25 cellular contexts compared by ENCODE assay signal in the genomic region with DNA sequence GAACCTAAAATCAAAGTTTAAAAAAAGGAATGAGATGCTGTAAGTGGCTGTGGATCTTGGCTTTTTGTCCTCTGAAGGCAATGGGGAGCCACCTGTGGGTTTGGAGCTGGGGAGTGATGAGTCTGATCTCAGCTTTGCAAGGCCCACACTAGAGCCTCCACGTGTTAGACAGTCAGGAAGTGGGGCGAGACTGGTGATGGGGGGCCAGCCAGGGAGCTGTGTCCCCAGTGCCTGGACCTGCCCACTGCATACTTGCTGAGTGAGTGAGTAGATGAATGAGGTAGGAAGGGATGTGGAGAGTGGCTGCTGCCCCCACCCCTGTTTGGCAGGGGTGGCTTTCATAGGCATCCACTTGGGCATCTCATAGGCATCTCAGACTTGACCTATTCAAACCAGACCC.
DNase-seq lines count a peak whose midpoint lies in the region; ATAC-seq, FAIRE-seq and TF ChIP-seq lines count a peak whose summit lies in the region.
"Had no signal": no experiment of that assay in that cellular context is flagged by ENCODE, and none has a peak within 500 bp of the region (broad histone marks: within the 10 kb centered on the region; RNA-seq: fewer than 3 reads in every experiment).

No MANE protein-coding gene starts in this region.

- no peak overlapping the region for H3K27ac ChIP-seq in neuronal stem cell (replicated peaks; ENCODE audit: low read length)
- H3K27ac ChIP-seq in pancreas = no peak overlapping the region
- no peak overlapping the region for H3K27ac ChIP-seq in WERI-Rb-1
- H3K27ac ChIP-seq: BLaER1 treated with 17β-estradiol and CSF1 and Interleukin-3, amounts not matched to agents 10 nM and 100 nM; HL-60 had no signal

- H3K27me3 ChIP-seq in neuronal stem cell (ENCODE audit: control insufficient read depth in 3 of 3, insufficient read depth in 3 of 3, low read depth in 1 of 3, low read length in 3 of 3) (no peaks in the 10 kb centered on the region), pancreas (peaks cover 0 to 8% (median 0%) of the 10 kb centered on the region in 4 donors), WERI-Rb-1 (ENCODE audit: insufficient read depth, low read depth, severe bottlenecking) (no peaks in the 10 kb centered on the region)

- H3K18ac ChIP-seq in neuronal stem cell (ENCODE audit: low read length) = peak overlapping the region; percentile 28

- no peak overlapping the region for H2AFZ ChIP-seq in neuronal stem cell (ENCODE audit: low read length)

- H3K4ac ChIP-seq in neuronal stem cell (ENCODE audit: low read length) = no peak overlapping the region

- H4K91ac ChIP-seq in neuronal stem cell (ENCODE audit: low read depth, low read length, poor library complexity) = no peak overlapping the region

- no peaks in the 10 kb centered on the region for H3K9me3 Mint-ChIP-seq in activated CD4-positive, alpha-beta T cell treated with anti-CD3 and anti-CD28 coated beads, Interleukin-2, amount 10 ng/mL, durations not matched to agents 7 days and 5 days
- H3K9me3 Mint-ChIP-seq in effector memory CD8-positive, alpha-beta T cell = no peaks in the 10 kb centered on the region

- no CpG with 5 or more reads among the region's 2 CpGs for WGBS in neuronal stem cell (ENCODE audit: extremely low coverage in 2 of 2, insufficient read length in 2 of 2, insufficient replicate concordance in 1 of 2), 2 donors
- WGBS in pancreas, 2 donors = 70 to 92% methylated on average over 2 of the region's 2 CpGs

- FAIRE-seq in pancreas (lab: Jason Lieb, UNC) = no peak

- peaks cover 7 to 27% of the 10 kb centered on the region in 2 donors for H3K4me1 ChIP-seq in neuronal stem cell (ENCODE audit: control insufficient read depth in 2 of 2, insufficient read depth in 1 of 2, low read depth in 1 of 2, low read length in 2 of 2)
- H3K4me1 ChIP-seq in pancreas = no peaks in the 10 kb centered on the region

- no peak for DNase-seq in activated CD4-positive, alpha-beta T cell treated with anti-CD3 and anti-CD28 coated beads, Interleukin-2, amount 10 ng/mL, durations not matched to agents 7 days and 5 days
- no peak for DNase-seq in activated CD4-positive, alpha-beta T cell treated with anti-CD3 and anti-CD28 coated beads for 48 hours
- peak; percentile 12 for DNase-seq in HCEC 1CT
- no peak for DNase-seq in effector memory CD8-positive, alpha-beta T cell
- DNase-seq in neuronal stem cell (ENCODE audit: low spot score) = no peak
- DNase-seq in inferior parietal cortex (ENCODE audit: extremely low spot score) = no peak
- DNase-seq in pancreas = no peak
- no peak for DNase-seq in WERI-Rb-1
- DNase-seq: 8988T; Calu3; CD4-positive, alpha-beta memory T cell; DMS153; GF-D8; H9; KG1; NCI-H1092; NCI-H1436; NCI-H187 treated with DMSO at 0.1 percent for 48 hours; NCI-H2107; NCI-H510A; NCI-H748 treated with DMSO at 0.1 percent for 48 hours; RPMI8226; SHP77 had no signal

- no peaks in the 10 kb centered on the region for H3K36me3 Mint-ChIP-seq in activated CD4-positive, alpha-beta T cell treated with anti-CD3 and anti-CD28 coated beads, Interleukin-2, amount 10 ng/mL, durations not matched to agents 7 days and 5 days (ENCODE audit: low read depth)
- H3K36me3 Mint-ChIP-seq in effector memory CD8-positive, alpha-beta T cell (ENCODE audit: insufficient read depth) = peaks cover 8% of the 10 kb centered on the region
- H3K36me3 Mint-ChIP-seq: CD4-positive, alpha-beta memory T cell had no signal

- H3K4me2 ChIP-seq in neuronal stem cell (ENCODE audit: insufficient read depth, low read length, poor library complexity, severe bottlenecking) = no peak overlapping the region
- H3K4me2 ChIP-seq: BLaER1 treated with 17β-estradiol and CSF1 and Interleukin-3, amounts not matched to agents 10 nM and 100 nM had no signal

- no peak overlapping the region for H3K23ac ChIP-seq in neuronal stem cell (ENCODE audit: low read depth, low read length, poor library complexity)

- H2AK5ac ChIP-seq in neuronal stem cell (ENCODE audit: low read depth, low read length) = no peak overlapping the region

- no peak overlapping the region for H2BK5ac ChIP-seq in neuronal stem cell (ENCODE audit: low read length)

- peak overlapping the region; percentile 41 for H3K27ac Mint-ChIP-seq in activated CD4-positive, alpha-beta T cell treated with anti-CD3 and anti-CD28 coated beads, Interleukin-2, amount 10 ng/mL, durations not matched to agents 7 days and 5 days
- peak overlapping the region; percentile 54 to 93 for H3K27ac Mint-ChIP-seq in effector memory CD8-positive, alpha-beta T cell
- H3K27ac Mint-ChIP-seq: H9 had no signal

- H3K9ac ChIP-seq in neuronal stem cell (ENCODE audit: low read depth, low read length, poor library complexity) = no peak overlapping the region
- H3K9ac ChIP-seq: BLaER1 treated with 17β-estradiol and CSF1 and Interleukin-3, amounts not matched to agents 10 nM and 100 nM had no signal

- ATAC-seq in effector memory CD8-positive, alpha-beta T cell (replicated peaks) = no peak
- no peak for ATAC-seq in pancreas

- no peak overlapping the region for H2BK120ac ChIP-seq in neuronal stem cell (ENCODE audit: low read depth, low read length)

- POLR2A ChIA-PET in activated CD4-positive, alpha-beta T cell treated with anti-CD3 and anti-CD28 coated beads, Interleukin-2, amount 10 ng/mL, durations not matched to agents 7 days and 5 days (lab: Charles Lee) = no interaction called here

- H3K4me3 Mint-ChIP-seq in activated CD4-positive, alpha-beta T cell treated with anti-CD3 and anti-CD28 coated beads, Interleukin-2, amount 10 ng/mL, durations not matched to agents 7 days and 5 days = no peak overlapping the region
- H3K4me3 Mint-ChIP-seq in effector memory CD8-positive, alpha-beta T cell = peak overlapping the region; percentile 29 to 57
- H3K4me3 Mint-ChIP-seq: H9 had no signal

- H3K79me1 ChIP-seq in neuronal stem cell (ENCODE audit: low read depth, low read length) = peaks cover 2% of the 10 kb centered on the region

- H3K14ac ChIP-seq in neuronal stem cell (ENCODE audit: low read length) = no peak overlapping the region

- no peaks in the 10 kb centered on the region for H3K9me3 ChIP-seq in neuronal stem cell (replicated peaks in 1 of 2; ENCODE audit: control insufficient read depth in 2 of 2, insufficient read depth in 1 of 2, low read depth in 1 of 2, low read length in 2 of 2)
- no peaks in the 10 kb centered on the region for H3K9me3 ChIP-seq in pancreas
- H3K9me3 ChIP-seq in WERI-Rb-1 (ENCODE audit: severe bottlenecking) = no peaks in the 10 kb centered on the region

- CTCF ChIA-PET in activated CD4-positive, alpha-beta T cell treated with anti-CD3 and anti-CD28 coated beads, Interleukin-2, amount 10 ng/mL, durations not matched to agents 7 days and 5 days (lab: Charles Lee) = no interaction called here

- H2BK15ac ChIP-seq in neuronal stem cell (ENCODE audit: low read length) = no peak overlapping the region

- TF ChIP-seq CTCF in pancreas (IDR thresholded peaks at IDR 0.05) = no peak
- TF ChIP-seq CTCF in WERI-Rb-1 (IDR thresholded peaks at IDR 0.05; ENCODE audit: low read depth, low read length) = no peak

- H3K36me3 ChIP-seq in neuronal stem cell (replicated peaks in 1 of 2; ENCODE audit: control insufficient read depth in 2 of 2, insufficient read depth in 2 of 2, low read length in 2 of 2) = no peaks in the 10 kb centered on the region
- H3K36me3 ChIP-seq in pancreas = no peaks in the 10 kb centered on the region
- H3K36me3 ChIP-seq in WERI-Rb-1 = no peaks in the 10 kb centered on the region
- H3K36me3 ChIP-seq: BLaER1 treated with 17β-estradiol and CSF1 and Interleukin-3, amounts not matched to agents 10 nM and 100 nM had no signal

- no peak overlapping the region for H4K8ac ChIP-seq in neuronal stem cell (ENCODE audit: low read depth, low read length)

- no peak overlapping the region for H2BK12ac ChIP-seq in neuronal stem cell (ENCODE audit: low read length)

- intact Hi-C loops in pancreas (cut with DNase I) = no loop called here

- H3K27me3 Mint-ChIP-seq in activated CD4-positive, alpha-beta T cell treated with anti-CD3 and anti-CD28 coated beads, Interleukin-2, amount 10 ng/mL, durations not matched to agents 7 days and 5 days = peaks cover 8% of the 10 kb centered on the region
- no peaks in the 10 kb centered on the region for H3K27me3 Mint-ChIP-seq in effector memory CD8-positive, alpha-beta T cell
- H3K27me3 Mint-ChIP-seq: CD4-positive, alpha-beta memory T cell had no signal

- peaks cover 16% of the 10 kb centered on the region for H3K4me1 Mint-ChIP-seq in activated CD4-positive, alpha-beta T cell treated with anti-CD3 and anti-CD28 coated beads, Interleukin-2, amount 10 ng/mL, durations not matched to agents 7 days and 5 days
- peaks cover 32 to 35% of the 10 kb centered on the region in 2 donors for H3K4me1 Mint-ChIP-seq in effector memory CD8-positive, alpha-beta T cell (ENCODE audit: low read depth in 2 of 2)

- H3K4me3 ChIP-seq in neuronal stem cell (ENCODE audit: low read length in 2 of 2) (no peak overlapping the region), pancreas (no peak overlapping the region), WERI-Rb-1 (ENCODE audit: low read depth, low read length) (no peak overlapping the region)
- H3K4me3 ChIP-seq: BLaER1 treated with 17β-estradiol and CSF1 and Interleukin-3, amounts not matched to agents 10 nM and 100 nM had no signal
